In genomic region chr6:111715321-111715720, GRCh38 we compare ENCODE assay signal across 11 cellular contexts.
A peak's percentile ranks its signal among the peaks of the same experiment; 100 is the strongest.
DNase-seq lines count a peak whose midpoint lies in the region; ATAC-seq and TF ChIP-seq lines count a peak whose summit lies in the region.
"Had no signal": no experiment of that assay in that cellular context is flagged by ENCODE, and none has a peak within 500 bp of the region (broad histone marks: within the 10 kb centered on the region; RNA-seq: fewer than 3 reads in every experiment).

No MANE protein-coding gene starts in this region.

- no peaks in the 10 kb centered on the region for H3K9me3 Mint-ChIP-seq in stimulated activated naive CD8-positive, alpha-beta T cell treated with anti-CD3 and anti-CD28 coated beads, Interleukin-15, amount 100 ng/mL, for 72 hours

- H3K27me3 ChIP-seq in uterus (no peaks in the 10 kb centered on the region), sigmoid colon (no peaks in the 10 kb centered on the region)
- H3K27me3 ChIP-seq: foreskin keratinocyte, left lung had no signal

- H3K36me3 ChIP-seq in uterus (no peaks in the 10 kb centered on the region), sigmoid colon (no peaks in the 10 kb centered on the region)

- intact Hi-C loops in uterus (cut with DNase I; ENCODE audit: low total_unique reads): loop anchor here (10.0 kb wide), 1 partner anchor 159 kb away; the partner anchor contains the start of gene FYN
- intact Hi-C loops in sigmoid colon (cut with DNase I): loop anchor here (10.0 kb wide), 1 partner anchor 449 kb away; no protein-coding TSS in a partner anchor

- no peak overlapping the region for H3K27ac ChIP-seq in uterus
- no peak overlapping the region for H3K27ac ChIP-seq in sigmoid colon
- H3K27ac ChIP-seq: foreskin keratinocyte, HL-60, left lung had no signal

- H3K9me3 ChIP-seq in uterus: no peaks in the 10 kb centered on the region
- no peaks in the 10 kb centered on the region for H3K9me3 ChIP-seq in sigmoid colon
- H3K9me3 ChIP-seq: left lung had no signal

- H3K4me1 ChIP-seq in uterus (no peaks in the 10 kb centered on the region), sigmoid colon (peaks cover 0 to 26% (median 21%) of the 10 kb centered on the region in 4 donors)

- H3K4me3 ChIP-seq in uterus: no peak overlapping the region
- H3K4me3 ChIP-seq in sigmoid colon: no peak overlapping the region
- H3K4me3 ChIP-seq: left lung had no signal

- WGBS in sigmoid colon, 2 donors: 77 to 82% methylated on average over 6 of the region's 6 CpGs

- TF ChIP-seq CTCF in uterus (IDR thresholded peaks at IDR 0.05): no peak
- TF ChIP-seq CTCF in sigmoid colon (IDR thresholded peaks at IDR 0.05): no peak

- no peaks in the 10 kb centered on the region for H3K27me3 Mint-ChIP-seq in stimulated activated naive CD8-positive, alpha-beta T cell treated with anti-CD3 and anti-CD28 coated beads, Interleukin-15, amount 100 ng/mL, for 72 hours

- peak; percentile 59 for DNase-seq in activated CD8-positive, alpha-beta memory T cell treated with anti-CD3 and anti-CD28 coated beads for 24 hours
- DNase-seq in activated CD8-positive, alpha-beta memory T cell treated with anti-CD3 and anti-CD28 coated beads, Interleukin-2, amount 50 U/mL, for 4 hours: no peak
- DNase-seq in activated CD4-positive, alpha-beta T cell treated with anti-CD3 and anti-CD28 coated beads for 48 hours: peak; percentile 64
- peak; percentile 76 for DNase-seq in cerebellar cortex (ENCODE audit: low spot score)
- peak in 1 of 2 donors; percentile 37 for DNase-seq in stimulated activated naive CD8-positive, alpha-beta T cell treated with anti-CD3 and anti-CD28 coated beads, Interleukin-15, amount 100 ng/mL, for 72 hours
- DNase-seq in uterus: no peak
- DNase-seq in sigmoid colon: no peak
- no peak for DNase-seq in HuH-7 (ENCODE audit: low spot score)
- DNase-seq: foreskin keratinocyte, left lung had no signal

- peak overlapping the region in 1 of 2 donors; percentile 21 for H3K4me3 Mint-ChIP-seq in stimulated activated naive CD8-positive, alpha-beta T cell treated with anti-CD3 and anti-CD28 coated beads, Interleukin-15, amount 100 ng/mL, for 72 hours

- ATAC-seq in stimulated activated naive CD8-positive, alpha-beta T cell treated with anti-CD3 and anti-CD28 coated beads, Interleukin-15, amount 100 ng/mL, for 72 hours: peak; percentile 57
- ATAC-seq: foreskin keratinocyte, left lung had no signal

- no peak for TF ChIP-seq POLR2A in uterus (IDR thresholded peaks at IDR 0.05)
- no peak for TF ChIP-seq POLR2A in sigmoid colon (IDR thresholded peaks at IDR 0.05)

- peaks cover 98% of the 10 kb centered on the region for H3K4me1 Mint-ChIP-seq in stimulated activated naive CD8-positive, alpha-beta T cell treated with anti-CD3 and anti-CD28 coated beads, Interleukin-15, amount 100 ng/mL, for 72 hours

- no peak for TF ChIP-seq EP300 in sigmoid colon (IDR thresholded peaks at IDR 0.05)

- H3K27ac Mint-ChIP-seq in stimulated activated naive CD8-positive, alpha-beta T cell treated with anti-CD3 and anti-CD28 coated beads, Interleukin-15, amount 100 ng/mL, for 72 hours: peak overlapping the region; percentile 80 to 81

Comparison
In these comparisons a context has a peak if more than half of its experiments do, and no peak if none do; other contexts are left out.
1. DNase-seq: peak in activated CD8-positive, alpha-beta memory T cell treated with anti-CD3 and anti-CD28 coated beads for 24 hours (single experiment), activated CD4-positive, alpha-beta T cell treated with anti-CD3 and anti-CD28 coated beads for 48 hours (single experiment) and cerebellar cortex (single experiment); none in activated CD8-positive, alpha-beta memory T cell treated with anti-CD3 and anti-CD28 coated beads, Interleukin-2, amount 50 U/mL, for 4 hours (single experiment), uterus (0 of 2), sigmoid colon (single experiment) and HuH-7 (single experiment).